ENCODE assay signal across 1 cellular context in genomic region chr6:129133770-129134192, GRCh38.
TF ChIP-seq lines count a peak whose summit lies in the region.

No MANE protein-coding gene starts in this region.

TF ChIP-seq in IMR-90, 13 proteins besides CTCF, POLR2A, EP300 and RAD21 (continued from another document):
- TF ChIP-seq BHLHE40 (IDR thresholded peaks at IDR 0.05; ENCODE audit: low read depth, low read length) = no peak
- TF ChIP-seq RFX5 (IDR thresholded peaks at IDR 0.05; ENCODE audit: low read depth, low read length) = no peak
- TF ChIP-seq MAFK (IDR thresholded peaks at IDR 0.05; ENCODE audit: low read depth, low read length) = no peak
- TF ChIP-seq, protein P1, sequence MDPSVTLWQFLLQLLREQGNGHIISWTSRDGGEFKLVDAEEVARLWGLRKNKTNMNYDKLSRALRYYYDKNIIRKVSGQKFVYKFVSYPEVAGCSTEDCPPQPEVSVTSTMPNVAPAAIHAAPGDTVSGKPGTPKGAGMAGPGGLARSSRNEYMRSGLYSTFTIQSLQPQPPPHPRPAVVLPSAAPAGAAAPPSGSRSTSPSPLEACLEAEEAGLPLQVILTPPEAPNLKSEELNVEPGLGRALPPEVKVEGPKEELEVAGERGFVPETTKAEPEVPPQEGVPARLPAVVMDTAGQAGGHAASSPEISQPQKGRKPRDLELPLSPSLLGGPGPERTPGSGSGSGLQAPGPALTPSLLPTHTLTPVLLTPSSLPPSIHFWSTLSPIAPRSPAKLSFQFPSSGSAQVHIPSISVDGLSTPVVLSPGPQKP (IDR thresholded peaks at IDR 0.05; ENCODE audit: borderline replicate concordance, low read depth, low read length) = no peak
- TF ChIP-seq USF2 (IDR thresholded peaks at IDR 0.05; ENCODE audit: low read depth, low read length) = no peak
